ENCODE assay signal across 20 cellular contexts in genomic region chr6:30854641-30855040, GRCh38.
"Had no signal": no experiment of that assay in that cellular context is flagged by ENCODE, and none has a peak within 500 bp of the region (broad histone marks: within the 10 kb centered on the region; RNA-seq: fewer than 3 reads in every experiment).

No MANE protein-coding gene starts in this region.

- H3K9me3 ChIP-seq: esophagus muscularis mucosa, gastroesophageal sphincter, lower lobe of right lung had no signal

- ATAC-seq: foreskin keratinocyte, gastroesophageal sphincter, heart right ventricle, left lobe of liver, left ventricle myocardium superior had no signal

- H3K4me1 ChIP-seq: foreskin keratinocyte, gastroesophageal sphincter, heart right ventricle, lower lobe of right lung had no signal

- H3K4me3 ChIP-seq: coronary artery, dorsolateral prefrontal cortex, esophagus muscularis mucosa, gastroesophageal sphincter, heart right ventricle, lower lobe of right lung had no signal

- DNase-seq: dermis blood vessel endothelial cell; dorsolateral prefrontal cortex; effector CD4-positive, alpha-beta T cell; effector memory CD4-positive, alpha-beta T cell; foreskin keratinocyte; glutamatergic neuron; head of caudate nucleus; heart right ventricle; hippocampal formation; kidney; kidney glomerular epithelial cell; left colon; left ventricle myocardium superior; lower lobe of right lung; mesendoderm; midbrain had no signal

- H3K36me3 ChIP-seq: esophagus muscularis mucosa, gastroesophageal sphincter, heart right ventricle, lower lobe of right lung had no signal

- H3K27ac ChIP-seq: coronary artery, dorsolateral prefrontal cortex, esophagus muscularis mucosa, foreskin keratinocyte, gastroesophageal sphincter, heart right ventricle had no signal

- H3K27me3 ChIP-seq: dorsolateral prefrontal cortex, esophagus muscularis mucosa, foreskin keratinocyte, gastroesophageal sphincter had no signal
